Comparison of ENCODE assay signal across 1 cellular context in the genomic region with DNA sequence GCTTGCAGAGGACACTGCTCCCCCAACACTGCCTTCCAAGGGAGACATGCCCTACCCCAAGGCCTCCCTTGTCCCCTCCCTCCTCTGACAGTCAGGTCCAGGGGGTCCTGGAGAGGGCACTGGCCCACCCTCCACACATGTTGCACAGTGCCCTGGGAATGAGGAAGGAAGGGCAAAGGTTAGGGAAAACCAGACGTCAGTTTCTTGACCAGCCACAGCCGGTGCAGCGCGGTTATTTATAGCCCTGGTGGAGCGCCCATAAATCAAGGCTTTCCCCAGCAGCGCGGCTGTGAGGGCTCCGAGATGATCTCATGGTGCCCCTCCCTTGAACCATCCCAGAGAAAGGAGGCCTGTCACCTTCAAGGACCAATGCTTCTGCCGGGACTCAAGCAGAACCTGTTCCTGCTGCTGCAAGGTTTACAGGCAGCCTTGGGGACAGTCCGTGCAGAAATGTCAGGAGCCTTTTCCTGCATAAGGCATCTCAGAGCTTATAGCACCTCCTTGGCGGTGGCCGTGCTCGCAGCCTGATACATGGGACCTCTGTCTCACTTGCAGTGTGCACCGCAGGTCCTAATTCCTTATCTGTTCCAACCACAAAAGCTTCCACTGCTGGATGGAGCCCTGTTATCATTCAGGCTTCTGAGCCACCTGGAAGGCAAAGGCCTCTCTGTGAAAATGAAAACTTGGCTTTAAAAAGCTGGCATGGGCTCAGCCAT.
TF ChIP-seq lines count a peak whose summit lies in the region.

No MANE protein-coding gene starts in this region.

TF ChIP-seq in SK-N-SH treated with all-trans-retinoic acid at 6 μM for 48 hours, 23 proteins besides CTCF, POLR2A, EP300 and RAD21 (continued from another document):
- TF ChIP-seq, protein P1, sequence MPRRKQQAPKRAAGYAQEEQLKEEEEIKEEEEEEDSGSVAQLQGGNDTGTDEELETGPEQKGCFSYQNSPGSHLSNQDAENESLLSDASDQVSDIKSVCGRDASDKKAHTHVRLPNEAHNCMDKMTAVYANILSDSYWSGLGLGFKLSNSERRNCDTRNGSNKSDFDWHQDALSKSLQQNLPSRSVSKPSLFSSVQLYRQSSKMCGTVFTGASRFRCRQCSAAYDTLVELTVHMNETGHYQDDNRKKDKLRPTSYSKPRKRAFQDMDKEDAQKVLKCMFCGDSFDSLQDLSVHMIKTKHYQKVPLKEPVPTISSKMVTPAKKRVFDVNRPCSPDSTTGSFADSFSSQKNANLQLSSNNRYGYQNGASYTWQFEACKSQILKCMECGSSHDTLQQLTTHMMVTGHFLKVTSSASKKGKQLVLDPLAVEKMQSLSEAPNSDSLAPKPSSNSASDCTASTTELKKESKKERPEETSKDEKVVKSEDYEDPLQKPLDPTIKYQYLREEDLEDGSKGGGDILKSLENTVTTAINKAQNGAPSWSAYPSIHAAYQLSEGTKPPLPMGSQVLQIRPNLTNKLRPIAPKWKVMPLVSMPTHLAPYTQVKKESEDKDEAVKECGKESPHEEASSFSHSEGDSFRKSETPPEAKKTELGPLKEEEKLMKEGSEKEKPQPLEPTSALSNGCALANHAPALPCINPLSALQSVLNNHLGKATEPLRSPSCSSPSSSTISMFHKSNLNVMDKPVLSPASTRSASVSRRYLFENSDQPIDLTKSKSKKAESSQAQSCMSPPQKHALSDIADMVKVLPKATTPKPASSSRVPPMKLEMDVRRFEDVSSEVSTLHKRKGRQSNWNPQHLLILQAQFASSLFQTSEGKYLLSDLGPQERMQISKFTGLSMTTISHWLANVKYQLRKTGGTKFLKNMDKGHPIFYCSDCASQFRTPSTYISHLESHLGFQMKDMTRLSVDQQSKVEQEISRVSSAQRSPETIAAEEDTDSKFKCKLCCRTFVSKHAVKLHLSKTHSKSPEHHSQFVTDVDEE (CRISPR knock-in tag; IDR thresholded peaks at IDR 0.05), result no peak
- no peak for TF ChIP-seq BACH2 (CRISPR knock-in tag; IDR thresholded peaks at IDR 0.05; ENCODE audit: borderline replicate concordance)
- no peak for TF ChIP-seq TOX (CRISPR knock-in tag; IDR thresholded peaks at IDR 0.05; ENCODE audit: borderline replicate concordance)
- no peak for TF ChIP-seq CSDC2 (CRISPR knock-in tag; IDR thresholded peaks at IDR 0.05)
